Comparison of ENCODE assay signal across 21 cellular contexts in genomic region chr2:98899041-98899702, GRCh38. TPM values are rescaled to one million over a fixed set of nuclear protein-coding genes. Genes with fewer than 3 reads are reported as not detected.
DNase-seq lines count a peak whose midpoint lies in the region; ATAC-seq and TF ChIP-seq lines count a peak whose summit lies in the region.
"Had no signal": no experiment of that assay in that cellular context is flagged by ENCODE, and none has a peak within 500 bp of the region (broad histone marks: within the 10 kb centered on the region; RNA-seq: fewer than 3 reads in every experiment).

No MANE protein-coding gene starts in this region.

- H3K56ac ChIP-seq in H9 (ENCODE audit: insufficient read length, low read depth, low read length) = no peak overlapping the region

- no peak overlapping the region for H3K4me3 ChIP-seq in gastrocnemius medialis
- H3K4me3 ChIP-seq: prostate gland, testis had no signal

- no peak overlapping the region for H3K14ac ChIP-seq in H9 (ENCODE audit: insufficient read depth, low read length)

- H3K9me3 ChIP-seq in H9 (ENCODE audit: control insufficient read depth, low read depth, low read length) (no peaks in the 10 kb centered on the region), gastrocnemius medialis (no peaks in the 10 kb centered on the region)
- H3K9me3 ChIP-seq: prostate gland, testis had no signal

- no peak overlapping the region for H3T11ph ChIP-seq in H9 (ENCODE audit: low read length)

- H3K79me2 ChIP-seq in H9 (ENCODE audit: insufficient read depth, low read length) = no peaks in the 10 kb centered on the region

- in situ Hi-C loops in gastrocnemius medialis (cut with MboI; ENCODE audit: low sequenced_read_pairs in 4 of 4) = no loop called here

- no peak overlapping the region for H2BK12ac ChIP-seq in H9 (ENCODE audit: insufficient read length, low read depth, low read length)

- H2AK5ac ChIP-seq in H9 (ENCODE audit: insufficient read length, low read length) = no peak overlapping the region

- H3K36me3 ChIP-seq in gastrocnemius medialis = no peaks in the 10 kb centered on the region
- H3K36me3 ChIP-seq: prostate gland, WERI-Rb-1 had no signal

- H3K27ac Mint-ChIP-seq in H9 = peak overlapping the region in 2 of 3 experiments; percentile 38 to 70; a peak in 1 of 7 replicates
- no peak overlapping the region for H3K27ac Mint-ChIP-seq in activated CD8-positive, alpha-beta memory T cell treated with anti-CD3 and anti-CD28 coated beads, Interleukin-2, amount 10 ng/mL, durations not matched to agents 7 days and 5 days
- H3K27ac Mint-ChIP-seq in nephron progenitor cell = peak overlapping the region; percentile 40
- H3K27ac Mint-ChIP-seq in HFFc6 = no peak overlapping the region
- H3K27ac Mint-ChIP-seq: activated CD8-positive, alpha-beta T cell treated with anti-CD3 and anti-CD28 coated beads, Interleukin-2, amount 10 ng/mL, durations not matched to agents 7 days and 5 days; B cell; nephron had no signal

- DNase-seq in NCI-H1417 (lab: John Stamatoyannopoulos, UW) = peak in 2 of 3 experiments; percentile 29 to 84
- no peak for DNase-seq in NCI-H1417 treated with DMSO at 0.1 percent for 48 hours (lab: John Stamatoyannopoulos, UW)
- DNase-seq in H9 = no peak
- DNase-seq in activated CD8-positive, alpha-beta memory T cell treated with anti-CD3 and anti-CD28 coated beads, Interleukin-2, amount 10 ng/mL, durations not matched to agents 7 days and 5 days = peak; percentile 26
- no peak for DNase-seq in nephron progenitor cell
- no peak for DNase-seq in NK-92 treated with Interleukin-12 subunit alpha and Interleukin-12 subunit beta, amount 100 ng/mL, for 24 hours (lab: John Stamatoyannopoulos, UW)
- DNase-seq in gastrocnemius medialis = no peak
- no peak for DNase-seq in HFFc6
- DNase-seq: activated CD8-positive, alpha-beta T cell treated with anti-CD3 and anti-CD28 coated beads, Interleukin-2, amount 10 ng/mL, durations not matched to agents 7 days and 5 days; KBM-7; mesenchymal stem cell; MV-4-11; NCI-H446 treated with DMSO at 0.1 percent for 48 hours; OCI-M1; testis; WERI-Rb-1 had no signal

- no peak overlapping the region for H3K9ac ChIP-seq in H9 (ENCODE audit: extremely low read depth, insufficient read length, low read length)

- no peak for TF ChIP-seq CTCF in H9 (conservative IDR thresholded peaks at IDR 0.05)
- TF ChIP-seq CTCF in nephron progenitor cell (IDR thresholded peaks at IDR 0.05) = no peak
- TF ChIP-seq CTCF in gastrocnemius medialis (IDR thresholded peaks at IDR 0.05 in 4 of 5, conservative IDR thresholded peaks at IDR 0.05 in 1 of 5) = no peak
- no peak for TF ChIP-seq CTCF in HFFc6 (IDR thresholded peaks at IDR 0.05)

- H3K18ac ChIP-seq in H9 (ENCODE audit: insufficient read length, low read depth, low read length) = no peak overlapping the region

- H3K27ac ChIP-seq in H9 (ENCODE audit: insufficient read length, low read depth, low read length) = no peak overlapping the region
- H3K27ac ChIP-seq in gastrocnemius medialis = no peak overlapping the region
- H3K27ac ChIP-seq: 22Rv1, prostate gland, testis, WERI-Rb-1 had no signal

- no peak overlapping the region for H2BK5ac ChIP-seq in H9 (ENCODE audit: insufficient read length, low read length)

- H4K5ac ChIP-seq in H9 (ENCODE audit: insufficient read length, low read depth, low read length) = no peak overlapping the region

- CTCF ChIA-PET in activated CD8-positive, alpha-beta memory T cell treated with anti-CD3 and anti-CD28 coated beads, Interleukin-2, amount 10 ng/mL, durations not matched to agents 7 days and 5 days (lab: Charles Lee) = no interaction called here

- H4K20me1 ChIP-seq in H9 (ENCODE audit: control insufficient read depth, insufficient read depth, insufficient read length) = no peaks in the 10 kb centered on the region

- no peak for ATAC-seq in activated CD8-positive, alpha-beta memory T cell treated with anti-CD3 and anti-CD28 coated beads, Interleukin-2, amount 10 ng/mL, durations not matched to agents 7 days and 5 days
- no peak for ATAC-seq in gastrocnemius medialis
- ATAC-seq: activated CD8-positive, alpha-beta T cell treated with anti-CD3 and anti-CD28 coated beads, Interleukin-2, amount 10 ng/mL, durations not matched to agents 7 days and 5 days had no signal

- no peak overlapping the region for H2AFZ ChIP-seq in H9 (ENCODE audit: low read length)

- H2BK20ac ChIP-seq in H9 (ENCODE audit: low read depth, low read length, poor library complexity, severe bottlenecking) = no peak overlapping the region

- H3K27me3 ChIP-seq in H9 (ENCODE audit: insufficient read depth, low read length) (no peaks in the 10 kb centered on the region), gastrocnemius medialis (no peaks in the 10 kb centered on the region)
- H3K27me3 ChIP-seq: testis had no signal

- no peak overlapping the region for H3K23ac ChIP-seq in H9 (ENCODE audit: insufficient read length, low read depth, low read length)

- peaks cover 2% of the 10 kb centered on the region for H3K27me3 Mint-ChIP-seq in H9 (ENCODE audit: low read depth)
- H3K27me3 Mint-ChIP-seq in activated CD8-positive, alpha-beta memory T cell treated with anti-CD3 and anti-CD28 coated beads, Interleukin-2, amount 10 ng/mL, durations not matched to agents 7 days and 5 days = peaks cover 23% of the 10 kb centered on the region
- H3K27me3 Mint-ChIP-seq in nephron progenitor cell (ENCODE audit: low read depth, poor library complexity) = peaks cover 8% of the 10 kb centered on the region
- H3K27me3 Mint-ChIP-seq in HFFc6 (ENCODE audit: insufficient read depth) = peaks cover 36% of the 10 kb centered on the region

- TF ChIP-seq POLR2A in gastrocnemius medialis (IDR thresholded peaks at IDR 0.05) = no peak

- intact Hi-C loops in gastrocnemius medialis (cut with DNase I; ENCODE audit: low total_unique reads) = no loop called here

- H3K4me1 Mint-ChIP-seq in H9 = peaks cover 6 to 7% of the 10 kb centered on the region in 2 experiments
- H3K4me1 Mint-ChIP-seq in activated CD8-positive, alpha-beta memory T cell treated with anti-CD3 and anti-CD28 coated beads, Interleukin-2, amount 10 ng/mL, durations not matched to agents 7 days and 5 days = no peaks in the 10 kb centered on the region
- H3K4me1 Mint-ChIP-seq in nephron progenitor cell = peaks cover 80% of the 10 kb centered on the region
- H3K4me1 Mint-ChIP-seq in HFFc6 (ENCODE audit: low read depth) = no peaks in the 10 kb centered on the region
- H3K4me1 Mint-ChIP-seq: B cell had no signal

- no peak overlapping the region for H3K4me2 ChIP-seq in H9 (ENCODE audit: insufficient read depth, insufficient read length, low read length)

- no peaks in the 10 kb centered on the region for H3K4me1 ChIP-seq in H9 (ENCODE audit: insufficient read depth, low read length)
- H3K4me1 ChIP-seq in gastrocnemius medialis = peaks cover 0 to 7% of the 10 kb centered on the region in 2 donors
- H3K4me1 ChIP-seq: prostate gland, testis had no signal

- no peak overlapping the region for H4K8ac ChIP-seq in H9 (replicated peaks; ENCODE audit: insufficient read length, low read depth, low read length)

- H3K23me2 ChIP-seq in H9 (ENCODE audit: insufficient read length, low read depth, low read length, poor library complexity, severe bottlenecking) = no peaks in the 10 kb centered on the region

- no peak overlapping the region for H2BK15ac ChIP-seq in H9 (ENCODE audit: low read depth, low read length)

- H4K91ac ChIP-seq in H9 (ENCODE audit: insufficient read length, low read depth, low read length) = no peak overlapping the region

- WGBS in H9 (ENCODE audit: extremely low coverage, insufficient read length, low lambda C conversion rate) = no CpG with 5 or more reads among the region's 5 CpGs

- H3K4ac ChIP-seq in H9 (ENCODE audit: low read depth, low read length) = no peak overlapping the region

- H3K36me3 Mint-ChIP-seq in H9 (ENCODE audit: insufficient read depth in 1 of 3, low read depth in 3 of 3) (no peaks in the 10 kb centered on the region), nephron progenitor cell (ENCODE audit: low read depth) (no peaks in the 10 kb centered on the region), HFFc6 (ENCODE audit: low read depth) (no peaks in the 10 kb centered on the region)
- no peaks in the 10 kb centered on the region for H3K36me3 Mint-ChIP-seq in activated CD8-positive, alpha-beta memory T cell treated with anti-CD3 and anti-CD28 coated beads, Interleukin-2, amount 10 ng/mL, durations not matched to agents 7 days and 5 days

- no peak overlapping the region for H2BK120ac ChIP-seq in H9 (ENCODE audit: low read depth, low read length, poor library complexity, severe bottlenecking)

- H3K79me1 ChIP-seq in H9 (ENCODE audit: insufficient read depth, low read depth, low read length, poor library complexity, severe bottlenecking) = no peaks in the 10 kb centered on the region

- H3K4me3 Mint-ChIP-seq in H9 = no peak overlapping the region
- H3K4me3 Mint-ChIP-seq in activated CD8-positive, alpha-beta memory T cell treated with anti-CD3 and anti-CD28 coated beads, Interleukin-2, amount 10 ng/mL, durations not matched to agents 7 days and 5 days = no peak overlapping the region
- H3K4me3 Mint-ChIP-seq in nephron progenitor cell = no peak overlapping the region
- H3K4me3 Mint-ChIP-seq in HFFc6 = no peak overlapping the region
- H3K4me3 Mint-ChIP-seq: activated CD8-positive, alpha-beta T cell treated with anti-CD3 and anti-CD28 coated beads, Interleukin-2, amount 10 ng/mL, durations not matched to agents 7 days and 5 days; B cell; nephron had no signal

- peaks cover 0 to 3% of the 10 kb centered on the region in 2 experiments; a peak in 2 of 5 replicates for H3K9me3 Mint-ChIP-seq in H9
- H3K9me3 Mint-ChIP-seq in activated CD8-positive, alpha-beta memory T cell treated with anti-CD3 and anti-CD28 coated beads, Interleukin-2, amount 10 ng/mL, durations not matched to agents 7 days and 5 days (ENCODE audit: low read depth) = no peaks in the 10 kb centered on the region
- H3K9me3 Mint-ChIP-seq in nephron progenitor cell = no peaks in the 10 kb centered on the region
- H3K9me3 Mint-ChIP-seq in HFFc6 = no peaks in the 10 kb centered on the region
- H3K9me3 Mint-ChIP-seq: nephron had no signal

RNA-seq across cellular contexts. Expression of gene CRACDL, which starts 36.9 kb away (rescaled TPM):
- total RNA-seq in H9 (2021) = 0.29 and 0.48 TPM in 2 replicates
- total RNA-seq in activated CD8-positive, alpha-beta memory T cell treated with anti-CD3 and anti-CD28 coated beads, Interleukin-2, amount 10 ng/mL, durations not matched to agents 7 days and 5 days = under 1 TPM; 0.18 to 0.35 TPM
- 10 to 100 TPM in 1 of 4 donors, 1 to 10 TPM in 2, under 1 TPM in 1; 0.71 to 18.2 (median 2.9) TPM for total RNA-seq in gastrocnemius medialis
- not detected for total RNA-seq in HFFc6 (2021; fragmentation: NEBNext Ultra II Directional; extraction: Animal tissue kit (Norgen Biotek cat#: 25700))
- total RNA-seq: fibroblast of lung had no signal

Comparison
In these comparisons a context has a peak if more than half of its experiments do, and no peak if none do; other contexts are left out.
1. DNase-seq: peak in NCI-H1417 (2 of 3) and activated CD8-positive, alpha-beta memory T cell treated with anti-CD3 and anti-CD28 coated beads, Interleukin-2, amount 10 ng/mL, durations not matched to agents 7 days and 5 days (single experiment); none in NCI-H1417 treated with DMSO at 0.1 percent for 48 hours (single experiment), H9 (single experiment), nephron progenitor cell (single experiment), NK-92 treated with Interleukin-12 subunit alpha and Interleukin-12 subunit beta, amount 100 ng/mL, for 24 hours (single experiment), gastrocnemius medialis (0 of 2) and HFFc6 (single experiment).
2. H3K27ac Mint-ChIP-seq: peak in H9 (2 of 3) and nephron progenitor cell (single experiment); none in activated CD8-positive, alpha-beta memory T cell treated with anti-CD3 and anti-CD28 coated beads, Interleukin-2, amount 10 ng/mL, durations not matched to agents 7 days and 5 days (single experiment) and HFFc6 (single experiment).